25 cellular contexts compared by ENCODE assay signal in genomic region chr3:186917660-186918312, GRCh38. TPM values are rescaled to one million over a fixed set of nuclear protein-coding genes. Genes with fewer than 3 reads are reported as not detected.
DNase-seq lines count a peak whose midpoint lies in the region; ATAC-seq and TF ChIP-seq lines count a peak whose summit lies in the region.
"Had no signal": no experiment of that assay in that cellular context is flagged by ENCODE, and none has a peak within 500 bp of the region (broad histone marks: within the 10 kb centered on the region; RNA-seq: fewer than 3 reads in every experiment).

No MANE protein-coding gene starts in this region.

- dilution Hi-C loops in mammary epithelial cell (cut with HindIII; ENCODE audit: low sequenced_read_pairs) = no loop called here

- H3K9ac ChIP-seq in Loucy (ENCODE audit: low read depth, low read length, poor library complexity, severe bottlenecking) = no peak overlapping the region
- no peak overlapping the region for H3K9ac ChIP-seq in mammary epithelial cell (ENCODE audit: insufficient read depth, low read length)

- peak overlapping the region; percentile 10 for H3K4me2 ChIP-seq in Loucy (ENCODE audit: low read depth, low read length, poor library complexity, severe bottlenecking)
- no peak overlapping the region for H3K4me2 ChIP-seq in mammary epithelial cell (ENCODE audit: insufficient read depth, low read depth, low read length)
- H3K4me2 ChIP-seq: A549 had no signal

- H3K27me3 ChIP-seq in Loucy (ENCODE audit: insufficient read depth, low read length, poor library complexity, severe bottlenecking) (no peaks in the 10 kb centered on the region), lung (ENCODE audit: control insufficient read depth, insufficient read depth) (no peaks in the 10 kb centered on the region), mammary epithelial cell (ENCODE audit: insufficient read depth, low read length) (no peaks in the 10 kb centered on the region)
- H3K27me3 ChIP-seq: ovary had no signal

- H3K27ac ChIP-seq in lung (ENCODE audit: low read depth in 1 of 2, low read length in 1 of 2) (no peak overlapping the region), mammary epithelial cell (ENCODE audit: insufficient read depth, low read depth, low read length) (no peak overlapping the region)
- H3K27ac ChIP-seq: A549, dorsolateral prefrontal cortex, HL-60, ovary had no signal

- 30 to 57% methylated on average over 3 of the region's 3 CpGs for WGBS in lung, 2 donors
- 100% methylated on average over 3 of the region's 3 CpGs for WGBS in mammary epithelial cell (ENCODE audit: low coverage, missing lambda C conversion rate)

- peak overlapping the region; percentile 83 for H2AFZ ChIP-seq in Loucy (ENCODE audit: low read length)
- no peak overlapping the region for H2AFZ ChIP-seq in mammary epithelial cell (ENCODE audit: low read depth, low read length)

- H3K36me3 Mint-ChIP-seq in activated CD4-positive, alpha-beta T cell treated with anti-CD3 and anti-CD28 coated beads for 36 hours (ENCODE audit: low read depth) = no peaks in the 10 kb centered on the region
- H3K36me3 Mint-ChIP-seq in activated T-helper 17 cell treated with anti-CD3 and anti-CD28 coated beads, Interleukin-2, amount 50 U/mL, for 72 hours (ENCODE audit: low read depth) = no peaks in the 10 kb centered on the region
- H3K36me3 Mint-ChIP-seq: CD8-positive, alpha-beta memory T cell had no signal

- no peak overlapping the region for H3K4me3 Mint-ChIP-seq in activated CD4-positive, alpha-beta T cell treated with anti-CD3 and anti-CD28 coated beads for 36 hours
- no peak overlapping the region for H3K4me3 Mint-ChIP-seq in activated T-helper 17 cell treated with anti-CD3 and anti-CD28 coated beads, Interleukin-2, amount 50 U/mL, for 72 hours
- H3K4me3 Mint-ChIP-seq: activated CD8-positive, alpha-beta memory T cell treated with anti-CD3 and anti-CD28 coated beads, Interleukin-2, amount 10 ng/mL, durations not matched to agents 7 days and 5 days had no signal

- TF ChIP-seq CTCF in Loucy (conservative IDR thresholded peaks at IDR 0.05; ENCODE audit: low read length) = no peak
- no peak for TF ChIP-seq CTCF in lung (IDR thresholded peaks at IDR 0.05; ENCODE audit: control extremely low read depth, extremely low read depth)
- TF ChIP-seq CTCF in mammary epithelial cell (conservative IDR thresholded peaks at IDR 0.05 in 1 of 2, IDR thresholded peaks at IDR 0.05 in 1 of 2; ENCODE audit: extremely low read depth in 1 of 2, insufficient read depth in 1 of 2, low read depth in 1 of 2, low read length in 2 of 2) = no peak

- intact Hi-C loops in activated CD4-positive, alpha-beta T cell treated with anti-CD3 and anti-CD28 coated beads for 36 hours (cut with DNase I, micrococcal nuclease) = no loop called here
- intact Hi-C loops in mammary epithelial cell (cut with micrococcal nuclease) = no loop called here

- no peaks in the 10 kb centered on the region for H3K9me3 ChIP-seq in Loucy (ENCODE audit: insufficient read depth, low read depth, low read length)
- H3K9me3 ChIP-seq in lung (ENCODE audit: control insufficient read depth in 2 of 2, insufficient read depth in 1 of 2, low read length in 1 of 2) = no peaks in the 10 kb centered on the region
- no peaks in the 10 kb centered on the region for H3K9me3 ChIP-seq in mammary epithelial cell (replicated peaks; ENCODE audit: insufficient read depth, low read length)
- H3K9me3 ChIP-seq: A549, ovary had no signal

- H3K4me3 ChIP-seq in Loucy (ENCODE audit: low read length, poor library complexity, severe bottlenecking) = no peak overlapping the region
- H3K4me3 ChIP-seq in lung = no peak overlapping the region
- H3K4me3 ChIP-seq in mammary epithelial cell (replicated peaks in 1 of 3; ENCODE audit: insufficient read depth in 1 of 3, low read depth in 2 of 3, low read length in 3 of 3) = no peak overlapping the region
- H3K4me3 ChIP-seq: A549, dorsolateral prefrontal cortex, ovary had no signal

- H3K27me3 Mint-ChIP-seq in activated CD4-positive, alpha-beta T cell treated with anti-CD3 and anti-CD28 coated beads for 36 hours = no peaks in the 10 kb centered on the region
- no peaks in the 10 kb centered on the region for H3K27me3 Mint-ChIP-seq in activated T-helper 17 cell treated with anti-CD3 and anti-CD28 coated beads, Interleukin-2, amount 50 U/mL, for 72 hours
- H3K27me3 Mint-ChIP-seq: activated CD8-positive, alpha-beta memory T cell treated with anti-CD3 and anti-CD28 coated beads, Interleukin-2, amount 10 ng/mL, durations not matched to agents 7 days and 5 days; CD8-positive, alpha-beta memory T cell had no signal

- in situ Hi-C loops in mammary epithelial cell (cut with MboI; ENCODE audit: low sequenced_read_pairs in 2 of 2) = no loop called here

- H4K20me1 ChIP-seq in Loucy (ENCODE audit: insufficient read depth, low read length, poor library complexity, severe bottlenecking) = no peaks in the 10 kb centered on the region
- no peaks in the 10 kb centered on the region for H4K20me1 ChIP-seq in mammary epithelial cell (ENCODE audit: insufficient read depth, low read length)

- BruUV-seq in mammary epithelial cell (replicated peaks; lab: Mats Ljungman, UMichigan) = no TSS peak

- POLR2A ChIA-PET in activated CD4-positive, alpha-beta T cell treated with anti-CD3 and anti-CD28 coated beads for 36 hours (lab: Charles Lee) = no interaction called here

- H3F3A ChIP-seq in Loucy (ENCODE audit: low read depth) = no peaks in the 10 kb centered on the region

- H3K4me1 ChIP-seq in Loucy (ENCODE audit: insufficient read depth, low read length, poor library complexity, severe bottlenecking) = peaks cover 49% of the 10 kb centered on the region
- H3K4me1 ChIP-seq in lung (ENCODE audit: control insufficient read depth in 2 of 2, insufficient read depth in 2 of 2, low read length in 2 of 2) = no peaks in the 10 kb centered on the region
- H3K4me1 ChIP-seq in mammary epithelial cell (ENCODE audit: insufficient read depth, low read length) = peaks cover 24% of the 10 kb centered on the region
- H3K4me1 ChIP-seq: A549 had no signal

- peak overlapping the region; percentile 58 for H3K27ac Mint-ChIP-seq in activated CD4-positive, alpha-beta T cell treated with anti-CD3 and anti-CD28 coated beads for 36 hours
- peak overlapping the region; percentile 42 for H3K27ac Mint-ChIP-seq in activated T-helper 17 cell treated with anti-CD3 and anti-CD28 coated beads, Interleukin-2, amount 50 U/mL, for 72 hours
- H3K27ac Mint-ChIP-seq: activated CD8-positive, alpha-beta memory T cell treated with anti-CD3 and anti-CD28 coated beads, Interleukin-2, amount 10 ng/mL, durations not matched to agents 7 days and 5 days; activated T-helper 2 cell treated with anti-CD3 and anti-CD28 coated beads, Interferon-gamma antibody, Interleukin-2, Interleukin-4, amounts not matched to agents 10 μg/mL and 5 μg/mL and 100 μg/mL, durations not matched to agents 14 hours and 24 hours and 36 hours had no signal

- CTCF ChIA-PET in activated CD4-positive, alpha-beta T cell treated with anti-CD3 and anti-CD28 coated beads for 36 hours (lab: Charles Lee) = no interaction called here
- CTCF ChIA-PET in mammary epithelial cell (lab: Charles Lee; ENCODE audit: low non-redundant PET) = no interaction called here

- ATAC-seq in activated CD4-positive, alpha-beta T cell treated with anti-CD3 and anti-CD28 coated beads for 36 hours = peak; percentile 65
- no peak for ATAC-seq in activated T-helper 17 cell treated with anti-CD3 and anti-CD28 coated beads, Interleukin-2, amount 50 U/mL, for 72 hours (replicated peaks)
- ATAC-seq in lung (ENCODE audit: insufficient read depth, low FRiP score) = peak; percentile 34
- ATAC-seq: A549; activated CD8-positive, alpha-beta memory T cell treated with anti-CD3 and anti-CD28 coated beads, Interleukin-2, amount 10 ng/mL, durations not matched to agents 7 days and 5 days had no signal

- H3K36me3 ChIP-seq in Loucy (ENCODE audit: insufficient read depth, low read length) (no peaks in the 10 kb centered on the region), lung (ENCODE audit: control insufficient read depth in 2 of 2, insufficient read depth in 2 of 2, low read length in 2 of 2) (no peaks in the 10 kb centered on the region), mammary epithelial cell (ENCODE audit: insufficient read depth, low read length) (no peaks in the 10 kb centered on the region)
- H3K36me3 ChIP-seq: ovary had no signal

- no peaks in the 10 kb centered on the region for H3K9me2 ChIP-seq in Loucy (replicated peaks; ENCODE audit: low read depth, low read length)

- H3K79me2 ChIP-seq in Loucy (ENCODE audit: insufficient read depth, low read length) (no peaks in the 10 kb centered on the region), mammary epithelial cell (ENCODE audit: insufficient read depth, low read length) (no peaks in the 10 kb centered on the region)

- H3K9me3 Mint-ChIP-seq in activated CD4-positive, alpha-beta T cell treated with anti-CD3 and anti-CD28 coated beads for 36 hours (ENCODE audit: low read depth) = peaks cover 1% of the 10 kb centered on the region
- H3K9me3 Mint-ChIP-seq in activated T-helper 17 cell treated with anti-CD3 and anti-CD28 coated beads, Interleukin-2, amount 50 U/mL, for 72 hours = peaks cover 3% of the 10 kb centered on the region
- H3K9me3 Mint-ChIP-seq: activated T-helper 2 cell treated with anti-CD3 and anti-CD28 coated beads, Interferon-gamma antibody, Interleukin-2, Interleukin-4, amounts not matched to agents 10 μg/mL and 5 μg/mL and 100 μg/mL, durations not matched to agents 14 hours and 24 hours and 36 hours; CD8-positive, alpha-beta memory T cell had no signal

- no peak for DNase-seq in activated CD4-positive, alpha-beta T cell treated with anti-CD3 and anti-CD28 coated beads for 36 hours
- no peak for DNase-seq in activated CD4-positive, alpha-beta T cell treated with anti-CD3 and anti-CD28 coated beads for 48 hours
- DNase-seq in lung (ENCODE audit: low spot score) = no peak
- DNase-seq in SHP77 (lab: John Stamatoyannopoulos, UW) = no peak
- no peak for DNase-seq in stimulated activated CD8-positive, alpha-beta memory T cell treated with anti-CD3 and anti-CD28 coated beads, Interleukin-4, amount 100 ng/mL, for 48 hours
- DNase-seq in mammary epithelial cell = no peak
- DNase-seq: activated CD4-positive, alpha-beta T cell treated with anti-CD3 and anti-CD28 coated beads for 1 hour; activated CD8-positive, alpha-beta memory T cell treated with anti-CD3 and anti-CD28 coated beads, Interleukin-2, amount 10 ng/mL, durations not matched to agents 7 days and 5 days; CD8-positive, alpha-beta memory T cell; dorsolateral prefrontal cortex; GOT3; hippocampal formation; Kasumi-1; MV-4-11; NCI-H1694 treated with DMSO at 0.1 percent for 48 hours; NCI-H526 treated with DMSO at 0.1 percent for 48 hours; ovary; retina; small intestine; trophoblast cell had no signal

- H3K4me1 Mint-ChIP-seq in activated CD4-positive, alpha-beta T cell treated with anti-CD3 and anti-CD28 coated beads for 36 hours = peaks cover 27% of the 10 kb centered on the region
- H3K4me1 Mint-ChIP-seq in activated T-helper 17 cell treated with anti-CD3 and anti-CD28 coated beads, Interleukin-2, amount 50 U/mL, for 72 hours = peaks cover 14% of the 10 kb centered on the region

RNA-seq across cellular contexts. Expression of gene ST6GAL1, which starts 12.5 kb away (rescaled TPM):
- 100 to 1,000 TPM in 1 of 2 experiments, 10 to 100 TPM in 1; 86.6 to 111 TPM for total RNA-seq in activated CD4-positive, alpha-beta T cell treated with anti-CD3 and anti-CD28 coated beads for 36 hours
- total RNA-seq in activated T-helper 17 cell treated with anti-CD3 and anti-CD28 coated beads, Interleukin-2, amount 50 U/mL, for 72 hours = 10 to 100 TPM; 68.0 to 77.4 TPM
- 100 to 1,000 TPM in 1 of 2 donors, 10 to 100 TPM in 1; 89.5 to 113 TPM for total RNA-seq in lung
- 10 to 100 TPM; 15.1 to 31.4 TPM for polyA plus RNA-seq in lung
- 10 to 100 TPM; 21.8 to 22.6 TPM for total RNA-seq in mammary epithelial cell
- polyA plus RNA-seq in mammary epithelial cell = 18.4 TPM
- 32.2 TPM for polyA minus RNA-seq in mammary epithelial cell
